In the genomic region with DNA sequence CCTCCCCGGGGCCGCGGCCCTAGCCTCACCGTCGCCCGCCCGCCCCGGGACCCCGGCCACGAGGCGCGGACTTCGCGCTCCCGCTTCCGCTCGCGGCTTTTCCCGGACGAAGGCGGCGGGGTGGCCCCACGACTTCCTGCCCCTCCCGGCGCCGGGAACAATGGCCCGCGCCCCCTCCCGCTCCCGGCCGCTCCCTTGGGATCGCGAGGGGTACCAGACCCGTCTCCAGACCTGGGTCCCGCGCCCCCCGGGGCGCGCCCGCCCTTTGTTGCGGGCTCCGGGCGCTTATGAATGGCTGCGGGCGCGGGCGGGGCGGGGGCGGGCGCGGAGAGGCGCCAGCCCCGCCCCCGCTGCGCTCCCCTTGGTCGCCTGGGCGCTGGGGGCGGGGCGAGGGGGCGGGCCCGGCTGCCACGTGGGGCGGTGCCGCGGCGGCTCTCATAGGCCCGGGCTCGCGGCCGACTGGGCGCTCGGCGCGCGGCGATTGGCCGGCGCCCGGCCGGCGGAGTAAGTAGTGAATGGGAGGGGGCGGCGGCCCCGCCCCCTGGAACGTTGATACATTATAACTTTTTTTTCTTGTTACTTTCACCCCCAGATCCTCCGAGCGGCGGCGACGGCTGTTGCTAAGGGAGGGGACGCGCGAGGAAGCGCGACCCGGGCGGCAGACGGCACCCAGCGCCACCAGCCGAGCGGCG, we compare ENCODE assay signal across 8 cellular contexts. TPM values are rescaled to one million over a fixed set of nuclear protein-coding genes. Genes with fewer than 3 reads are reported as not detected.
DNase-seq lines count a peak whose midpoint lies in the region; ATAC-seq, FAIRE-seq and TF ChIP-seq lines count a peak whose summit lies in the region.

No MANE protein-coding gene starts in this region.

- no peak for FAIRE-seq in kidney (lab: Jason Lieb, UNC)

- in situ Hi-C loops in ACHN (cut with HindIII; ENCODE audit: low pct_ligation_motif_present, low pct_unique_long_range_greater_than_20kb, low sequenced_read_pairs), result no loop called here
- in situ Hi-C loops in GM18951 (cut with MboI; ENCODE audit: low sequenced_read_pairs, unreplicated experiment), result no loop called here

- no peak for TF ChIP-seq CTCF in kidney (IDR thresholded peaks at IDR 0.05; ENCODE audit: borderline replicate concordance, extremely low read depth, insufficient read depth)

- DNase-seq in ACHN (peak; percentile 91), NCI-H345 treated with DMSO at 0.1 percent for 48 hours (lab: John Stamatoyannopoulos, UW; ENCODE audit: unreplicated experiment) (peak; percentile 92), kidney (peak; percentile 98)
- DNase-seq in activated CD4-positive, CD25-positive, alpha-beta regulatory T cell (lab: John Stamatoyannopoulos, UW), result peak; percentile 85 to 97 (median 94)
- DNase-seq in central memory CD4-positive, alpha-beta T cell, result peak; percentile 95
- peak; percentile 94 to 96 for DNase-seq in stimulated activated CD4-positive, alpha-beta T cell treated with anti-CD3 and anti-CD28 coated beads, Interleukin-15, amount 100 ng/mL, for 1 hour (ENCODE audit: low read depth in 1 of 2, low spot score in 1 of 2)

- peak overlapping the region; percentile 96 to 99 for H3K27ac ChIP-seq in kidney (ENCODE audit: low read depth in 2 of 2, low read length in 2 of 2)

- peak; percentile 47 for ATAC-seq in HG03159 (IDR thresholded peaks at IDR 0.05; ENCODE audit: unreplicated experiment)

- peaks cover 21 to 30% of the 10 kb centered on the region in 2 donors for H3K4me1 ChIP-seq in kidney (ENCODE audit: control insufficient read depth in 1 of 2, insufficient read depth in 1 of 2, low read depth in 1 of 2, low read length in 2 of 2)

- H3K9me3 ChIP-seq in kidney (ENCODE audit: control insufficient read depth in 1 of 2, low read length in 2 of 2), result no peaks in the 10 kb centered on the region

- H3K4me3 ChIP-seq in kidney (ENCODE audit: low read length in 2 of 2), result peak overlapping the region; percentile 48 to 60

- intact Hi-C loops in kidney (cut with DNase I), result no loop called here

- H3K9ac ChIP-seq in kidney (ENCODE audit: low read length in 2 of 2), result peak overlapping the region in 1 of 2 donors; percentile 55

- peaks cover 0 to 9% of the 10 kb centered on the region in 2 donors for H3K36me3 ChIP-seq in kidney (ENCODE audit: control insufficient read depth in 1 of 2, insufficient read depth in 2 of 2, low read length in 2 of 2)

- peak; percentile 92 for TF ChIP-seq POLR2A in GM18951 (IDR thresholded peaks at IDR 0.05; ENCODE audit: extremely low read depth, insufficient read depth, insufficient read length)

RNA-seq across cellular contexts. Expression of a gene that starts 1.1 kb away (rescaled TPM):
- total RNA-seq in kidney, result 205 TPM
- 21.3 TPM for polyA plus RNA-seq in kidney (ENCODE audit: insufficient read depth, low read depth, low replicate concordance)

RNA-seq across cellular contexts. Expression of a gene that starts 7.9 kb away (rescaled TPM):
- total RNA-seq in kidney, result 183 TPM
- 641 TPM for polyA plus RNA-seq in kidney (ENCODE audit: insufficient read depth, low read depth, low replicate concordance)

RNA-seq across cellular contexts. Expression of a gene that starts 11.6 kb away (rescaled TPM):
- 1.1 TPM for total RNA-seq in kidney
- polyA plus RNA-seq in kidney (ENCODE audit: insufficient read depth, low read depth, low replicate concordance), result 1.0 TPM

RNA-seq across cellular contexts. Expression of a gene that starts 19.7 kb away (rescaled TPM):
- 533 TPM for total RNA-seq in kidney
- 408 TPM for polyA plus RNA-seq in kidney (ENCODE audit: insufficient read depth, low read depth, low replicate concordance)

RNA-seq across cellular contexts. Expression of a gene that starts 25.9 kb away (rescaled TPM):
- total RNA-seq in kidney, result 35.3 TPM
- 94.7 TPM for polyA plus RNA-seq in kidney (ENCODE audit: insufficient read depth, low read depth, low replicate concordance)

Comparison
In these comparisons a context has a peak if more than half of its experiments do, and no peak if none do; other contexts are left out.
1. Peak in every context shown above with its lines: DNase-seq, ATAC-seq, H3K4me3 ChIP-seq and H3K27ac ChIP-seq.